21 cellular contexts compared by ENCODE assay signal in genomic region chr5:166926098-166926497, GRCh38. TPM values are rescaled to one million over a fixed set of nuclear protein-coding genes. Genes with fewer than 3 reads are reported as not detected.
"Had no signal": no experiment of that assay in that cellular context is flagged by ENCODE, and none has a peak within 500 bp of the region (broad histone marks: within the 10 kb centered on the region; RNA-seq: fewer than 3 reads in every experiment).

No MANE protein-coding gene starts in this region.

- ATAC-seq: activated T-cell treated with anti-CD3 and anti-CD28 coated beads, Interleukin-2, amount 50 U/mL, for 4 hours; left cardiac atrium; natural killer cell treated with Interleukin-12 subunit alpha and Interleukin-12 subunit beta and Interleukin-15 and Interleukin-18, amount 100 ng/mL, for 72 hours; pancreas; right cardiac atrium; stimulated activated naive CD8-positive, alpha-beta T cell treated with anti-CD3 and anti-CD28 coated beads, Interleukin-15, Interleukin-2, amounts not matched to agents 100 U/mL and 50 U/mL, for 24 hours had no signal

- H3K4me1 ChIP-seq: heart left ventricle, pancreas, tibial artery had no signal

- H3K36me3 Mint-ChIP-seq: activated naive CD8-positive, alpha-beta T cell had no signal

- H3K27ac Mint-ChIP-seq: activated naive CD8-positive, alpha-beta T cell; activated T-helper 2 cell treated with anti-CD3 and anti-CD28 coated beads, Interferon-gamma antibody, Interleukin-2, Interleukin-4, amounts not matched to agents 10 μg/mL and 5 μg/mL and 100 μg/mL, durations not matched to agents 14 hours and 24 hours and 36 hours; endodermal cell; natural killer cell treated with Interleukin-12 subunit alpha and Interleukin-12 subunit beta and Interleukin-15 and Interleukin-18, amount 100 ng/mL, for 72 hours had no signal

- DNase-seq: activated CD8-positive, alpha-beta memory T cell treated with anti-CD3 and anti-CD28 coated beads for 24 hours; activated CD8-positive, alpha-beta memory T cell treated with anti-CD3 and anti-CD28 coated beads, Interleukin-2, amount 50 U/mL, for 4 hours; activated naive CD4-positive, alpha-beta T cell; activated T-cell treated with anti-CD3 and anti-CD28 coated beads, Interleukin-2, amount 50 U/mL, for 4 hours; amniotic stem cell; cortex of kidney; endodermal cell; heart left ventricle; left cardiac atrium; midbrain; right cardiac atrium; stimulated activated CD4-positive, alpha-beta T cell treated with anti-CD3 and anti-CD28 coated beads, Interleukin-12 subunit alpha, Interleukin-12 subunit beta, amount 100 ng/mL, for 4 hours; stimulated activated CD4-positive, alpha-beta T cell treated with anti-CD3 and anti-CD28 coated beads, Interleukin-4, amount 100 ng/mL, for 4 hours; stimulated activated naive CD8-positive, alpha-beta T cell treated with anti-CD3 and anti-CD28 coated beads, Interleukin-15, Interleukin-2, amounts not matched to agents 100 U/mL and 50 U/mL, for 24 hours; substantia nigra; T-helper 9 cell; tibial artery had no signal

- H3K27me3 ChIP-seq: heart left ventricle, tibial artery had no signal

- H3K4me3 ChIP-seq: heart left ventricle, pancreas, tibial artery had no signal

- H3K27me3 Mint-ChIP-seq: activated naive CD8-positive, alpha-beta T cell; natural killer cell treated with Interleukin-12 subunit alpha and Interleukin-12 subunit beta and Interleukin-15 and Interleukin-18, amount 100 ng/mL, for 72 hours had no signal

- H3K9me3 ChIP-seq: pancreas had no signal

- H3K36me3 ChIP-seq: heart left ventricle, pancreas, tibial artery had no signal

- H3K4me3 Mint-ChIP-seq: activated naive CD8-positive, alpha-beta T cell; activated T-cell treated with anti-CD3 and anti-CD28 coated beads, Interleukin-2, amount 50 U/mL, for 4 hours; endodermal cell; natural killer cell treated with Interleukin-12 subunit alpha and Interleukin-12 subunit beta and Interleukin-15 and Interleukin-18, amount 100 ng/mL, for 72 hours had no signal

- H3K27ac ChIP-seq: heart left ventricle, pancreas, tibial artery had no signal

- H3K4me1 Mint-ChIP-seq: endodermal cell had no signal

RNA-seq across cellular contexts. Expression of gene TENM2, which starts 52.7 kb away (rescaled TPM):
- total RNA-seq: activated T-helper 2 cell treated with anti-CD3 and anti-CD28 coated beads, Interferon-gamma antibody, Interleukin-2, Interleukin-4, amounts not matched to agents 10 μg/mL and 5 μg/mL and 100 μg/mL, durations not matched to agents 14 hours and 24 hours and 36 hours; natural killer cell treated with Interleukin-12 subunit alpha and Interleukin-12 subunit beta and Interleukin-15 and Interleukin-18, amount 100 ng/mL, for 72 hours had no signal
